ENCODE assay signal across 7 cellular contexts in the genomic region with DNA sequence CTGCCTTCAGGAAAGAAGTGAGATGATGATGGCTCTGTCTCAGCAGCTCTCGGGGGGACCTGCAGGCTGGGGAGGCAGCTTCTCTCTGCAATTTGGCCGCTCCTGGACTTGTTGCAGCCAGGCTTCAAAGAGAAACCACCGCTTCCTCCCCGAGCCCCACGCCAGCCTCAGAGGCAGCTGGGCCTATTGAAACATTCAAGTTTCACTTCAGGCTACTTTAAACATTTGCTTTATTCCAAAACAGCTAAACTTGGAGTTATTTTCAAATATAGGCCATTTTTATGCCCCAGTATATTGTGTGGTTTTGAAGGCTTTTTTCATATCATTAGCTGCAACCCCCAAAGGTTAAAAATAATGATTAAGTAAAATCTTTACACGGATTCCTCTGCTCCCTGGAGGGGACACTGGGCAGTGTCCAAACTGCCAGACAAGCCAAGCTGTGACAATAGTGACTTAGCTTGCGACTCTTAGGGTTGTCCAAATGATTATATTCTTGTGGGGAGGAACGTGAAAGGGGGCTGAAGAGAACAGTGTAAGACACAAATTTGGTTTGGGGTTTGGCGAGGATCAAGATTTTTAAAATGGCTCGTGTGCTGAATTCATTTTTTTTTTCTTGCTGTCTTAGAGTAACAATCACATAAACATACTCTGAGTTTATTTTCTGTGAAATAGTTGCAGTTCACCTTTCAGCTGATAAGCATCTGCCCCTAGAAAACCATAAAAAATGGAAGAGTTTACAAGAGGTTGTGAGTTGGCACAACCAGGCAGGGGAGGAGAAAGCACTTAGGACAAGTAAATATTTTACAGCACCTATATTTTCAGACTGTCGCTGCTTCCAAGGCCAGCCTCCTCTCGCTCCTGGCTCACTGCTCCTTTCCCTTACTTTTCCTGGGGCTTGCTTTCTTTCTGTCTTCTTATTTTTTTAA.
DNase-seq lines count a peak whose midpoint lies in the region; ATAC-seq and TF ChIP-seq lines count a peak whose summit lies in the region.

No MANE protein-coding gene starts in this region.

- H3K4me3 Mint-ChIP-seq in activated T-cell treated with anti-CD3 and anti-CD28 coated beads, Interleukin-2, amount 50 U/mL, for 4 hours = peak overlapping the region; percentile 2

- no peaks in the 10 kb centered on the region for H3K27me3 Mint-ChIP-seq in activated T-cell treated with anti-CD3 and anti-CD28 coated beads, Interleukin-2, amount 50 U/mL, for 4 hours (ENCODE audit: low read depth)

- no peaks in the 10 kb centered on the region for H3K36me3 Mint-ChIP-seq in activated T-cell treated with anti-CD3 and anti-CD28 coated beads, Interleukin-2, amount 50 U/mL, for 4 hours (ENCODE audit: insufficient read depth)

- no peak for TF ChIP-seq CTCF in GM13976 (IDR thresholded peaks at IDR 0.05; ENCODE audit: borderline replicate concordance, control extremely low read depth, extremely low read depth, insufficient read depth, missing control alignments)

- no peaks in the 10 kb centered on the region for H3K9me3 Mint-ChIP-seq in activated T-cell treated with anti-CD3 and anti-CD28 coated beads, Interleukin-2, amount 50 U/mL, for 4 hours

- DNase-seq in GM13976 (ENCODE audit: low spot score) (peak; percentile 59), H4 (ENCODE audit: low spot score) (peak; percentile 60), MV-4-11 (lab: John Stamatoyannopoulos, UW) (peak; percentile 87), globus pallidus (ENCODE audit: low spot score) (peak; percentile 75), posterior cingulate gyrus (peak in 8 of 10 donors; percentile 28 to 90 (median 50)), NCI-H2171 treated with DMSO at 0.1 percent for 48 hours (lab: John Stamatoyannopoulos, UW) (no peak)
- DNase-seq in activated T-cell treated with anti-CD3 and anti-CD28 coated beads, Interleukin-2, amount 50 U/mL, for 4 hours = peak; percentile 14

- H3K4me1 Mint-ChIP-seq in activated T-cell treated with anti-CD3 and anti-CD28 coated beads, Interleukin-2, amount 50 U/mL, for 4 hours (ENCODE audit: low read depth) = no peaks in the 10 kb centered on the region

- in situ Hi-C loops in GM13976 (cut with MboI; ENCODE audit: low sequenced_read_pairs, unreplicated experiment) = no loop called here

- peak; percentile 70 to 73 for ATAC-seq in activated T-cell treated with anti-CD3 and anti-CD28 coated beads, Interleukin-2, amount 50 U/mL, for 4 hours

- intact Hi-C loops in posterior cingulate gyrus (cut with DNase I) = loop anchor here (10.0 kb wide), 1 partner anchor 118 kb away; no protein-coding TSS in a partner anchor
